ENCODE assay signal across 13 cellular contexts in genomic region chr1:17998889-17999288, GRCh38.
DNase-seq lines count a peak whose midpoint lies in the region; ATAC-seq and TF ChIP-seq lines count a peak whose summit lies in the region.
"Had no signal": no experiment of that assay in that cellular context is flagged by ENCODE, and none has a peak within 500 bp of the region (broad histone marks: within the 10 kb centered on the region; RNA-seq: fewer than 3 reads in every experiment).

No MANE protein-coding gene starts in this region.

- H3K27me3 Mint-ChIP-seq in endodermal cell (ENCODE audit: insufficient read depth): peaks cover 3% of the 10 kb centered on the region

- H3K36me3 Mint-ChIP-seq in endodermal cell (ENCODE audit: low read depth): no peaks in the 10 kb centered on the region

- H3K27ac ChIP-seq in endodermal cell (ENCODE audit: low read depth, low read length): no peak overlapping the region
- H3K27ac ChIP-seq: RWPE1, thoracic aorta had no signal

- WGBS in endodermal cell (ENCODE audit: insufficient coverage in 1 of 2, insufficient read length in 1 of 2), 2 experiments: 88 to 98% methylated on average over 4 to 6 of the region's 6 CpGs

- no peaks in the 10 kb centered on the region for H3K9me3 ChIP-seq in endodermal cell (ENCODE audit: control insufficient read depth, low read length)
- H3K9me3 ChIP-seq: thoracic aorta had no signal

- no peak overlapping the region for H3K9ac ChIP-seq in endodermal cell (ENCODE audit: extremely low read depth, low read length, poor library complexity, severe bottlenecking)

- H3K4me1 ChIP-seq in endodermal cell (ENCODE audit: control insufficient read depth, insufficient read depth, low read length): peaks cover 5% of the 10 kb centered on the region

- TF ChIP-seq CTCF in AG09319 (IDR thresholded peaks at IDR 0.05; ENCODE audit: low read depth, low read length): peak; percentile 9
- TF ChIP-seq CTCF in GM06990 (IDR thresholded peaks at IDR 0.05; ENCODE audit: insufficient read depth, low read length, poor library complexity, severe bottlenecking): peak; percentile 23
- peak; percentile 64 for TF ChIP-seq CTCF in endodermal cell (conservative IDR thresholded peaks at IDR 0.05)

- H3K27ac Mint-ChIP-seq in endodermal cell: no peak overlapping the region

- DNase-seq in AG09319 (ENCODE audit: extremely low read depth, low read depth) (no peak), GM06990 (ENCODE audit: extremely low read depth, insufficient read length) (no peak), NAMALWA (ENCODE audit: low spot score) (peak; percentile 40), endodermal cell (peak; percentile 67), putamen (ENCODE audit: low spot score) (no peak)
- DNase-seq in activated CD8-positive, alpha-beta memory T cell treated with anti-CD3 and anti-CD28 coated beads, Interleukin-2, amount 50 U/mL, for 48 hours: no peak
- DNase-seq: COR-L47, foreskin fibroblast, kidney had no signal

- no peaks in the 10 kb centered on the region for H3K9me3 Mint-ChIP-seq in endodermal cell

- no peak for ATAC-seq in esophagus mucosa
- ATAC-seq in HG02588 (IDR thresholded peaks at IDR 0.05; ENCODE audit: unreplicated experiment): no peak

- no peak overlapping the region for H3K4me3 Mint-ChIP-seq in endodermal cell

- H3K4me3 ChIP-seq in GM06990 (replicated peaks; ENCODE audit: low read depth, low read length) (no peak overlapping the region), endodermal cell (ENCODE audit: low read length) (no peak overlapping the region)
- H3K4me3 ChIP-seq: thoracic aorta had no signal

- H3K27me3 ChIP-seq in GM06990 (replicated peaks; ENCODE audit: control insufficient read depth, insufficient read depth, low read length): no peaks in the 10 kb centered on the region; the same call in 1 of the 2 replicates
- peaks cover 4% of the 10 kb centered on the region for H3K27me3 ChIP-seq in endodermal cell (ENCODE audit: control insufficient read depth, insufficient read depth, low read length, poor library complexity, severe bottlenecking)

- peaks cover 12% of the 10 kb centered on the region for H3K4me1 Mint-ChIP-seq in endodermal cell

- no peaks in the 10 kb centered on the region for H3K36me3 ChIP-seq in GM06990 (ENCODE audit: control insufficient read depth, insufficient read depth, low read length)
- H3K36me3 ChIP-seq in endodermal cell (ENCODE audit: control insufficient read depth, insufficient read depth, low read length): no peaks in the 10 kb centered on the region
- H3K36me3 ChIP-seq: thoracic aorta had no signal

Comparison
In these comparisons a context has a peak if more than half of its experiments do, and no peak if none do; other contexts are left out.
1. DNase-seq: peak in NAMALWA (single experiment) and endodermal cell (single experiment); none in AG09319 (single experiment), GM06990 (single experiment), putamen (single experiment) and activated CD8-positive, alpha-beta memory T cell treated with anti-CD3 and anti-CD28 coated beads, Interleukin-2, amount 50 U/mL, for 48 hours (single experiment).
2. CTCF ChIP-seq: peak in every context shown above with its lines; median percentile 64 in endodermal cell; 23 in GM06990; 9 in AG09319.